34 cellular contexts compared by ENCODE assay signal in the genomic region with DNA sequence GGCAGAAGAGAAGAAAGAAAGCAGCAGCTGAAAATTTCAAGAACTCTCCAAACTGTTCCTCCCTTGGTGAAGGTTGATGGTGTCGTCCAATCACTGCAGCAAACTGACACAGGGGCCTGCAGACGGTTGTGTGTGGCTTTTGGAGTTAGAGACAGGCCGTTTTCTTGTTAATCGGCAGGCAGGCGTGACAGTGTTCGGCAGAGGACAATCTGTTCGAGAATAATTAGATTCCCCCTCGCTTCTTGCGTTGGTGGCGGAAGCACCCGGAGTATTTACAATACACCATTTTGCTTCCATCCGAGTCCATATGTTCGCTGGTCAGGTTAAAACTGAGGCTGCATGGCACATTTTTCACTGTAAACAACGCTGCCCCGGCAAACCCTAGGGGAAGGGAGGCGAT.
"Had no signal": no experiment of that assay in that cellular context is flagged by ENCODE, and none has a peak within 500 bp of the region (broad histone marks: within the 10 kb centered on the region; RNA-seq: fewer than 3 reads in every experiment).

No MANE protein-coding gene starts in this region.

- H3K27me3 ChIP-seq: brain microvascular endothelial cell, dorsolateral prefrontal cortex, esophagus muscularis mucosa, foreskin keratinocyte, gastrocnemius medialis, heart right ventricle had no signal

- H3K27ac Mint-ChIP-seq: activated CD4-positive, alpha-beta memory T cell treated with anti-CD3 and anti-CD28 coated beads, Interleukin-2, amount 10 ng/mL, durations not matched to agents 7 days and 5 days; activated CD4-positive, alpha-beta T cell treated with anti-CD3 and anti-CD28 coated beads, Interleukin-2, amount 10 ng/mL, durations not matched to agents 7 days and 5 days; activated naive CD8-positive, alpha-beta T cell; activated T-cell treated with anti-CD3 and anti-CD28 coated beads, Interleukin-2, amount 50 U/mL, for 24 hours; activated T-cell treated with anti-CD3 and anti-CD28 coated beads, Interleukin-2, amount 50 U/mL, for 72 hours; dendritic cell treated with granulocyte-macrophage colony-stimulating factor and Interleukin-4, amounts not matched to agents 40 ng/mL and 50 ng/mL, for 4 days; T-helper 17 cell; T-helper 2 cell treated with Interferon-gamma antibody and Interleukin-4, amounts not matched to agents 5 μg/mL and 100 μg/mL, for 36 hours had no signal

- H3K27me3 Mint-ChIP-seq: activated CD4-positive, alpha-beta memory T cell treated with anti-CD3 and anti-CD28 coated beads, Interleukin-2, amount 10 ng/mL, durations not matched to agents 7 days and 5 days; activated CD4-positive, alpha-beta T cell treated with anti-CD3 and anti-CD28 coated beads, Interleukin-2, amount 10 ng/mL, durations not matched to agents 7 days and 5 days; activated naive CD8-positive, alpha-beta T cell; activated T-cell treated with anti-CD3 and anti-CD28 coated beads, Interleukin-2, amount 50 U/mL, for 24 hours; central memory CD8-positive, alpha-beta T cell; dendritic cell treated with granulocyte-macrophage colony-stimulating factor and Interleukin-4, amounts not matched to agents 40 ng/mL and 50 ng/mL, for 4 days; T-helper 17 cell had no signal

- H3K9me3 Mint-ChIP-seq: activated T-cell treated with anti-CD3 and anti-CD28 coated beads, Interleukin-2, amount 50 U/mL, for 24 hours; central memory CD8-positive, alpha-beta T cell had no signal

- DNase-seq: activated CD4-positive, alpha-beta memory T cell treated with anti-CD3 and anti-CD28 coated beads, Interleukin-2, amount 10 ng/mL, durations not matched to agents 7 days and 5 days; activated CD4-positive, alpha-beta T cell treated with anti-CD3 and anti-CD28 coated beads for 1 hour; activated CD4-positive, alpha-beta T cell treated with anti-CD3 and anti-CD28 coated beads for 4 hours; activated CD4-positive, alpha-beta T cell treated with anti-CD3 and anti-CD28 coated beads, Interleukin-2, amount 10 ng/mL, durations not matched to agents 7 days and 5 days; activated CD4-positive, alpha-beta T cell treated with anti-CD3 and anti-CD28 coated beads, Interleukin-2, amount 50 U/mL, for 4 hours; activated CD8-positive, alpha-beta memory T cell treated with anti-CD3 and anti-CD28 coated beads, Interleukin-2, amount 50 U/mL, for 48 hours; activated gamma-delta T cell; activated naive CD4-positive, alpha-beta T cell; activated naive CD4-positive, alpha-beta T cell treated with anti-CD3 and anti-CD28 coated beads, Interleukin-2, amount 50 U/mL, for 16 hours; activated T-cell treated with anti-CD3 and anti-CD28 coated beads for 4 hours; activated T-cell treated with anti-CD3 and anti-CD28 coated beads, Interleukin-2, amount 50 U/mL, for 24 hours; activated T-cell treated with anti-CD3 and anti-CD28 coated beads, Interleukin-2, amount 50 U/mL, for 72 hours; amniotic stem cell; anterior cingulate cortex; brain microvascular endothelial cell; dorsolateral prefrontal cortex; effector memory CD4-positive, alpha-beta T cell; erythroblast; foreskin keratinocyte; gastrocnemius medialis; heart right ventricle; T-helper 1 cell; T-helper 17 cell; T1000 had no signal

- ATAC-seq: activated T-cell treated with anti-CD3 and anti-CD28 coated beads, Interleukin-2, amount 50 U/mL, for 72 hours; foreskin keratinocyte; gastrocnemius medialis; heart right ventricle; T-helper 17 cell had no signal

- H3K9me3 ChIP-seq: esophagus muscularis mucosa, gastrocnemius medialis had no signal

- H3K4me1 ChIP-seq: gastrocnemius medialis had no signal

- H3K36me3 ChIP-seq: brain microvascular endothelial cell, esophagus muscularis mucosa, gastrocnemius medialis, heart right ventricle had no signal

- H3K4me3 ChIP-seq: coronary artery, esophagus muscularis mucosa, gastrocnemius medialis, heart right ventricle had no signal

- H3K4me3 Mint-ChIP-seq: activated CD4-positive, alpha-beta memory T cell treated with anti-CD3 and anti-CD28 coated beads, Interleukin-2, amount 10 ng/mL, durations not matched to agents 7 days and 5 days; activated CD4-positive, alpha-beta T cell treated with anti-CD3 and anti-CD28 coated beads, Interleukin-2, amount 10 ng/mL, durations not matched to agents 7 days and 5 days; activated naive CD8-positive, alpha-beta T cell; activated T-cell treated with anti-CD3 and anti-CD28 coated beads, Interleukin-2, amount 50 U/mL, for 24 hours; activated T-cell treated with anti-CD3 and anti-CD28 coated beads, Interleukin-2, amount 50 U/mL, for 72 hours; central memory CD8-positive, alpha-beta T cell; dendritic cell treated with granulocyte-macrophage colony-stimulating factor and Interleukin-4, amounts not matched to agents 40 ng/mL and 50 ng/mL, for 4 days; T-helper 17 cell; T-helper 2 cell treated with Interferon-gamma antibody and Interleukin-4, amounts not matched to agents 5 μg/mL and 100 μg/mL, for 36 hours; WTC11 had no signal

- FAIRE-seq: astrocyte, bronchial epithelial cell had no signal

- H3K4me1 Mint-ChIP-seq: activated CD4-positive, alpha-beta memory T cell treated with anti-CD3 and anti-CD28 coated beads, Interleukin-2, amount 10 ng/mL, durations not matched to agents 7 days and 5 days; activated CD4-positive, alpha-beta T cell treated with anti-CD3 and anti-CD28 coated beads, Interleukin-2, amount 10 ng/mL, durations not matched to agents 7 days and 5 days; central memory CD8-positive, alpha-beta T cell; T-helper 17 cell had no signal

- H3K27ac ChIP-seq: brain microvascular endothelial cell, coronary artery, dorsolateral prefrontal cortex, esophagus muscularis mucosa, foreskin keratinocyte, gastrocnemius medialis, heart right ventricle, VCaP had no signal
